ENCODE assay signal across 25 cellular contexts in genomic region chr3:50139308-50139707, GRCh38. TPM values are rescaled to one million over a fixed set of nuclear protein-coding genes. Genes with fewer than 3 reads are reported as not detected.
DNase-seq lines count a peak whose midpoint lies in the region; ATAC-seq, FAIRE-seq and TF ChIP-seq lines count a peak whose summit lies in the region.
"Had no signal": no experiment of that assay in that cellular context is flagged by ENCODE, and none has a peak within 500 bp of the region (broad histone marks: within the 10 kb centered on the region; RNA-seq: fewer than 3 reads in every experiment).

No MANE protein-coding gene starts in this region.

- H3K9me3 ChIP-seq in iPS-18a (ENCODE audit: control insufficient read depth, low read depth, low read length) (no peaks in the 10 kb centered on the region), smooth muscle cell (replicated peaks; ENCODE audit: low read depth) (no peaks in the 10 kb centered on the region), pancreas (no peaks in the 10 kb centered on the region)
- H3K9me3 ChIP-seq: A549, adrenal gland, sigmoid colon, upper lobe of right lung had no signal

- POLR2A ChIA-PET in RWPE1 (lab: Yijun Ruan, JAX; ENCODE audit: low non-redundant PET) = no interaction called here

- H3K36me3 ChIP-seq in iPS-18a (ENCODE audit: control insufficient read depth, low read depth, low read length) = no peaks in the 10 kb centered on the region
- no peaks in the 10 kb centered on the region for H3K36me3 ChIP-seq in smooth muscle cell (ENCODE audit: low read depth)
- no peaks in the 10 kb centered on the region for H3K36me3 ChIP-seq in pancreas
- H3K36me3 ChIP-seq: adrenal gland, sigmoid colon, upper lobe of right lung had no signal

- H3K4me3 ChIP-seq in iPS-18a (ENCODE audit: low read length) = peak overlapping the region; percentile 41
- H3K4me3 ChIP-seq in smooth muscle cell = no peak overlapping the region
- H3K4me3 ChIP-seq in pancreas = no peak overlapping the region
- H3K4me3 ChIP-seq: A549, adrenal gland, sigmoid colon, upper lobe of right lung had no signal

- no peaks in the 10 kb centered on the region for H3F3A ChIP-seq in smooth muscle cell (ENCODE audit: low read depth)

- H3K4me1 ChIP-seq in iPS-18a (ENCODE audit: control insufficient read depth, low read depth, low read length) = peaks cover 20% of the 10 kb centered on the region
- peaks cover 33% of the 10 kb centered on the region for H3K4me1 ChIP-seq in smooth muscle cell (ENCODE audit: low read depth)
- no peaks in the 10 kb centered on the region for H3K4me1 ChIP-seq in pancreas
- H3K4me1 ChIP-seq: A549, adrenal gland, sigmoid colon had no signal

- peak overlapping the region; percentile 1 for H3K9ac ChIP-seq in iPS-18a (ENCODE audit: low read length)
- H3K9ac ChIP-seq in smooth muscle cell (ENCODE audit: low read depth) = no peak overlapping the region
- H3K9ac ChIP-seq: GM23248 had no signal

- no peaks in the 10 kb centered on the region for H3K27me3 ChIP-seq in iPS-18a (ENCODE audit: control insufficient read depth, insufficient read depth, low read length)
- H3K27me3 ChIP-seq in smooth muscle cell (ENCODE audit: low read depth) = no peaks in the 10 kb centered on the region
- no peaks in the 10 kb centered on the region for H3K27me3 ChIP-seq in pancreas
- H3K27me3 ChIP-seq: adrenal gland, sigmoid colon, upper lobe of right lung had no signal

- no peaks in the 10 kb centered on the region for H4K20me1 ChIP-seq in smooth muscle cell (ENCODE audit: low read depth)

- no peak for FAIRE-seq in pancreas (lab: Jason Lieb, UNC)
- FAIRE-seq: A549, endometrium had no signal

- ATAC-seq in HG02870 (IDR thresholded peaks at IDR 0.05; ENCODE audit: unreplicated experiment) (no peak), pancreas (no peak)

- DNase-seq in NCI-H2171 treated with DMSO at 0.1 percent for 48 hours (lab: John Stamatoyannopoulos, UW) = peak; percentile 25
- no peak for DNase-seq in NCI-H2171 (lab: John Stamatoyannopoulos, UW)
- no peak for DNase-seq in RWPE1 (ENCODE audit: low spot score)
- no peak for DNase-seq in smooth muscle cell (lab: John Stamatoyannopoulos, UW; ENCODE audit: unreplicated experiment)
- no peak for DNase-seq in pancreas
- no peak for DNase-seq in NCI-H2029 (lab: John Stamatoyannopoulos, UW)
- DNase-seq: activated CD4-positive, alpha-beta T cell treated with anti-CD3 and anti-CD28 coated beads, Interleukin-2, amount 50 U/mL, for 48 hours; activated CD4-positive, CD25-positive, alpha-beta regulatory T cell; activated CD8-positive, alpha-beta memory T cell treated with anti-CD3 and anti-CD28 coated beads, Interleukin-2, amount 50 U/mL, for 48 hours; activated gamma-delta T cell; adrenal gland; naive thymus-derived CD8-positive, alpha-beta T cell; NCI-H187; posterior cingulate gyrus; sigmoid colon; T-helper 9 cell; upper lobe of right lung had no signal

- CTCF ChIA-PET in RWPE1 (lab: Yijun Ruan, JAX) = interaction anchor here (0.6 kb wide), 1 partner anchor 87 kb away, joined by 3 read pairs; no protein-coding TSS in a partner anchor

- no peak for TF ChIP-seq CTCF in RWPE1 (conservative IDR thresholded peaks at IDR 0.05; ENCODE audit: low read depth)
- TF ChIP-seq CTCF in smooth muscle cell (IDR thresholded peaks at IDR 0.05; ENCODE audit: borderline replicate concordance, insufficient read depth, poor library complexity, severe bottlenecking) = no peak
- TF ChIP-seq CTCF in pancreas (IDR thresholded peaks at IDR 0.05) = no peak

- H2AFZ ChIP-seq in smooth muscle cell (ENCODE audit: low read depth) = no peak overlapping the region
- H2AFZ ChIP-seq: GM23248 had no signal

- no peaks in the 10 kb centered on the region for H3K79me2 ChIP-seq in smooth muscle cell (ENCODE audit: low read depth)

- peak overlapping the region; percentile 79 for H3K4me2 ChIP-seq in smooth muscle cell
- H3K4me2 ChIP-seq: A549 had no signal

- H3K27ac ChIP-seq in RWPE1 (peak overlapping the region; percentile 85), iPS-18a (ENCODE audit: low read length) (peak overlapping the region; percentile 9), smooth muscle cell (ENCODE audit: low read depth) (no peak overlapping the region), pancreas (no peak overlapping the region)
- H3K27ac ChIP-seq: A549, adrenal gland, GM23248, sigmoid colon, upper lobe of right lung had no signal

- 61% methylated on average over 5 of the region's 6 CpGs for WGBS in smooth muscle cell (ENCODE audit: low lambda C conversion rate)
- WGBS in pancreas, 2 donors = 58 to 67% methylated on average over 6 of the region's 6 CpGs

- intact Hi-C loops in pancreas (cut with DNase I) = no loop called here

RNA-seq across cellular contexts. Expression of gene SEMA3F, which starts 15.8 kb away (rescaled TPM):
- total RNA-seq in smooth muscle cell (16.9 and 25.0 TPM in 2 replicates), pancreas (1 to 10 TPM; 1.4 to 7.7 (median 2.9) TPM)
- polyA plus RNA-seq in smooth muscle cell (9.2 and 17.8 TPM in 2 replicates), pancreas (1 to 10 TPM; 7.1 to 8.8 TPM)
- total RNA-seq: naive thymus-derived CD8-positive, alpha-beta T cell had no signal
- polyA plus RNA-seq: naive thymus-derived CD8-positive, alpha-beta T cell had no signal

RNA-seq across cellular contexts. Expression of gene RBM5, which starts 50.6 kb away (rescaled TPM):
- total RNA-seq in smooth muscle cell (151 and 177 TPM in 2 replicates), pancreas (10 to 100 TPM; 42.5 to 96.9 (median 65.1) TPM)
- polyA plus RNA-seq in smooth muscle cell (56.0 and 67.6 TPM in 2 replicates), pancreas (100 to 1,000 TPM in 1 of 2 donors, 10 to 100 TPM in 1; 97.2 to 186 TPM)

RNA-seq across cellular contexts. Expression of gene GNAT1, which starts 52.1 kb away (rescaled TPM):
- total RNA-seq in smooth muscle cell (not detected in 2 replicates), pancreas (not detected)
- polyA plus RNA-seq in smooth muscle cell (0.24 TPM in 1 of 2 replicates, not detected in the other), pancreas (not detected)
- total RNA-seq: adrenal gland; GM23248; naive thymus-derived CD8-positive, alpha-beta T cell; RPMI7951; sigmoid colon; subcutaneous adipose tissue; upper lobe of right lung had no signal
- polyA plus RNA-seq: A549; adrenal gland; BJ; GM23248; naive thymus-derived CD8-positive, alpha-beta T cell had no signal

Comparison
In these comparisons a context has a peak if more than half of its experiments do, and no peak if none do; other contexts are left out.
1. H3K27ac ChIP-seq: peak in RWPE1 (single experiment) and iPS-18a (single experiment); none in smooth muscle cell (single experiment) and pancreas (0 of 4).